In the genomic region with DNA sequence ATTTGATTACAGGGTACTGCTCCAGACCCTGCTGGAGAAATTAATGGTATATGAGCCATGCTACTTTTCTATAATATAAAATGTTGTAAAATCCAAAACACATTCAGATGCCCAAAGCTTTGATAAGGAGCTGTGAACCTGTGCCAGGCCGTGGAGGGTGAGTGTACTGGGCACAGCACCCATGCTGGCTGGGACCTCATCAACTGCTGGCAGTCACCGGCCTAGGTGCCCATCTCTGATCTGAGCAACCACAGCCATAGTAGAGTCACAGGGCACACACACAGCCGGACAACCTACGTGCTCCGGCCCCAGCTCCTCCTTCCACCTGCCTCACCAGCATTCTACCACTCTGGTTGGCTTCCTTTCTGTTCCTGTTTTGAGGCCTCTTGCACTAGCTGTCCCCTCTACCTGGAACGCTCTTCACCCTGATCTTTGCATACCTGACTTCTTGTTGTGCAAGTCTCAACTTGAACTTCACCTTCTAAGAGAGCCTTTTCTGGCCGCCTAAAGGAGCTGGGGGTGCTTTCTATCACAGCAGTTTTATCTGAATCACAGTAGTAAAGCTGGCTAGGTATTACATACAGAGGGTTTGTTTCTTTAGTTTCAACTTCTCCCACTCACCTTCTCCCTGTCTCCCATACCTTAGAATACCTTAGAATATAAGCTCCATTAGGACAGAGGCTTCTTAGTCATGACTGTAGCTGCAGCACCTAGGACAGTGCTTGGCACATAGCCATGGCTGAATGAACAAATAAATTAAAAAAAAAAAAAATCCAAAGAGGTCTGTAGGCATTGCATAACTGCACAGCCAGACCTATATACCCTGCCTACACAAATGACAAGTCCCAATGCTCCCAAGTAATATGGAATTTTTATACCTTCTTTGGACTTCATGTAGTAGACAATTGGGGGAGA, we compare ENCODE assay signal across 17 cellular contexts. TPM values are rescaled to one million over a fixed set of nuclear protein-coding genes. Genes with fewer than 3 reads are reported as not detected.
A peak's percentile ranks its signal among the peaks of the same experiment; 100 is the strongest.
DNase-seq lines count a peak whose midpoint lies in the region; ATAC-seq and TF ChIP-seq lines count a peak whose summit lies in the region.
"Had no signal": no experiment of that assay in that cellular context is flagged by ENCODE, and none has a peak within 500 bp of the region (broad histone marks: within the 10 kb centered on the region; RNA-seq: fewer than 3 reads in every experiment).

No MANE protein-coding gene starts in this region.

- no peaks in the 10 kb centered on the region for H3K36me3 Mint-ChIP-seq in neural crest cell (ENCODE audit: low read depth)
- H3K36me3 Mint-ChIP-seq in activated CD8-positive, alpha-beta T cell treated with anti-CD3 and anti-CD28 coated beads, Interleukin-2, amount 10 ng/mL, durations not matched to agents 7 days and 5 days (ENCODE audit: low read depth): peaks cover 2% of the 10 kb centered on the region

- BruUV-seq in HCT116 (replicated peaks; lab: Mats Ljungman, UMichigan): no TSS peak
- BruUV-seq in PC-9 (replicated peaks; lab: Mats Ljungman, UMichigan): no TSS peak

- RAD21 ChIA-PET in HCT116 (lab: Charles Lee; ENCODE audit: low non-redundant PET in 1 of 2, low total read pairs in 2 of 2, uncharacterized antibody in 2 of 2, unreplicated experiment in 2 of 2): no interaction called here

- no peak for ATAC-seq in HCT116
- no peak for ATAC-seq in activated CD8-positive, alpha-beta T cell treated with anti-CD3 and anti-CD28 coated beads, Interleukin-2, amount 10 ng/mL, durations not matched to agents 7 days and 5 days
- ATAC-seq: activated T-cell treated with anti-CD3 and anti-CD28 coated beads, Interleukin-2, amount 50 U/mL, for 4 hours had no signal

- H3K9me3 ChIP-seq in HCT116 (ENCODE audit: control insufficient read depth in 1 of 2, insufficient read depth in 1 of 2, low read depth in 1 of 2, low read length in 2 of 2) (no peaks in the 10 kb centered on the region), PC-9 (ENCODE audit: insufficient read depth, low read depth) (no peaks in the 10 kb centered on the region), MM.1S (replicated peaks; ENCODE audit: insufficient read depth, low read length) (no peaks in the 10 kb centered on the region)
- H3K9me3 ChIP-seq: psoas muscle had no signal

- H3K27ac Mint-ChIP-seq in neural crest cell (ENCODE audit: unreplicated experiment): peak overlapping the region; percentile 4
- no peak overlapping the region for H3K27ac Mint-ChIP-seq in activated CD8-positive, alpha-beta T cell treated with anti-CD3 and anti-CD28 coated beads, Interleukin-2, amount 10 ng/mL, durations not matched to agents 7 days and 5 days

- DNase-seq in HCT116 (ENCODE audit: low read depth, low spot score): no peak
- DNase-seq in PC-9: peak in 1 of 2 experiments; percentile 35
- no peak for DNase-seq in epithelial cell of prostate (ENCODE audit: low read depth, low spot score)
- DNase-seq in neural crest cell (ENCODE audit: low read depth, low spot score): no peak
- no peak for DNase-seq in activated CD8-positive, alpha-beta T cell treated with anti-CD3 and anti-CD28 coated beads, Interleukin-2, amount 10 ng/mL, durations not matched to agents 7 days and 5 days
- no peak for DNase-seq in NK-92 (lab: John Stamatoyannopoulos, UW; ENCODE audit: unreplicated experiment)
- no peak for DNase-seq in MM.1S
- DNase-seq in NCI-H1092 (lab: John Stamatoyannopoulos, UW): no peak
- DNase-seq: activated CD4-positive, alpha-beta T cell treated with anti-CD3 and anti-CD28 coated beads, Interleukin-2, amount 50 U/mL, for 48 hours; activated naive CD4-positive, alpha-beta T cell treated with anti-CD3 and anti-CD28 coated beads, Interleukin-2, amount 50 U/mL, for 16 hours; activated T-cell treated with anti-CD3 and anti-CD28 coated beads, Interleukin-2, amount 50 U/mL, for 4 hours; mesendoderm; NCI-H82; nephron progenitor cell; psoas muscle had no signal

- H3K27ac ChIP-seq in HCT116 (ENCODE audit: low read depth, low read length): no peak overlapping the region
- H3K27ac ChIP-seq in PC-9: no peak overlapping the region
- peak overlapping the region; percentile 71 for H3K27ac ChIP-seq in epithelial cell of prostate
- no peak overlapping the region for H3K27ac ChIP-seq in MM.1S (ENCODE audit: low read length)
- H3K27ac ChIP-seq: coronary artery, KMS-11, psoas muscle had no signal

- no peaks in the 10 kb centered on the region for H3K27me3 ChIP-seq in HCT116 (ENCODE audit: insufficient read depth, low read length)
- no peaks in the 10 kb centered on the region for H3K27me3 ChIP-seq in PC-9 (ENCODE audit: insufficient read depth, low read depth)
- no peaks in the 10 kb centered on the region for H3K27me3 ChIP-seq in MM.1S (replicated peaks; ENCODE audit: insufficient read depth, low read length)

- H3F3A ChIP-seq in PC-9 (ENCODE audit: insufficient read depth, low read depth) (0 out of 2 replicates have a peak, but pooled peaks cover 5% of the 10 kb centered on the region), MM.1S (ENCODE audit: insufficient read depth, low read length) (no peaks in the 10 kb centered on the region)

- no peaks in the 10 kb centered on the region for H4K20me1 ChIP-seq in HCT116 (ENCODE audit: insufficient read depth)
- H4K20me1 ChIP-seq in PC-9 (ENCODE audit: insufficient read depth): peaks cover 24% of the 10 kb centered on the region; the same call in 1 of the 2 replicates
- peaks cover 15% of the 10 kb centered on the region for H4K20me1 ChIP-seq in MM.1S (ENCODE audit: insufficient read depth, low read length)

- H3K4me3 ChIP-seq in HCT116 (replicated peaks in 1 of 2; ENCODE audit: low read depth in 1 of 2, low read length in 2 of 2): no peak overlapping the region
- H3K4me3 ChIP-seq in PC-9: no peak overlapping the region
- H3K4me3 ChIP-seq in MM.1S (ENCODE audit: low read length): no peak overlapping the region
- H3K4me3 ChIP-seq: coronary artery, psoas muscle had no signal

- TF ChIP-seq POLR2A in HCT116 (IDR thresholded peaks at IDR 0.05; ENCODE audit: borderline replicate concordance, extremely low read depth, insufficient read depth, insufficient read length): no peak

- H3K4me1 ChIP-seq in HCT116 (ENCODE audit: control insufficient read depth in 1 of 2, insufficient read depth in 2 of 2, low read length in 2 of 2) (peaks cover 6 to 8% of the 10 kb centered on the region in 2 experiments; a peak in 3 of 4 replicates), PC-9 (replicated peaks; ENCODE audit: insufficient read depth) (peaks cover 34% of the 10 kb centered on the region), MM.1S (ENCODE audit: low read length) (peaks cover 13% of the 10 kb centered on the region)

- H3K4me2 ChIP-seq in HCT116 (ENCODE audit: low read length) (no peak overlapping the region), PC-9 (peak overlapping the region; percentile 47; the same call in 1 of the 2 replicates), MM.1S (ENCODE audit: low read depth, low read length) (no peak overlapping the region)
- H3K4me2 ChIP-seq: KMS-11 had no signal

- peaks cover 30% of the 10 kb centered on the region for H3K4me1 Mint-ChIP-seq in neural crest cell
- H3K4me1 Mint-ChIP-seq in activated CD8-positive, alpha-beta T cell treated with anti-CD3 and anti-CD28 coated beads, Interleukin-2, amount 10 ng/mL, durations not matched to agents 7 days and 5 days (ENCODE audit: low read depth): peaks cover 20% of the 10 kb centered on the region

- H3K36me3 ChIP-seq in HCT116 (ENCODE audit: control insufficient read depth in 1 of 2, insufficient read depth in 2 of 2, low read length in 2 of 2): no peaks in the 10 kb centered on the region
- no peaks in the 10 kb centered on the region for H3K36me3 ChIP-seq in PC-9 (ENCODE audit: low read depth)
- no peaks in the 10 kb centered on the region for H3K36me3 ChIP-seq in MM.1S (replicated peaks; ENCODE audit: insufficient read depth, low read length)

- H3K9me2 ChIP-seq in HCT116 (ENCODE audit: insufficient read depth): no peaks in the 10 kb centered on the region
- no peaks in the 10 kb centered on the region for H3K9me2 ChIP-seq in PC-9 (ENCODE audit: insufficient read depth)
- H3K9me2 ChIP-seq in MM.1S (replicated peaks; ENCODE audit: insufficient read depth, low read length): no peaks in the 10 kb centered on the region

- CTCF ChIA-PET in HCT116 (lab: Charles Lee): no interaction called here
- CTCF ChIA-PET in PC-9 (lab: Charles Lee): no interaction called here
- CTCF ChIA-PET in activated CD8-positive, alpha-beta T cell treated with anti-CD3 and anti-CD28 coated beads, Interleukin-2, amount 10 ng/mL, durations not matched to agents 7 days and 5 days (lab: Charles Lee): no interaction called here

- H3K9ac ChIP-seq in HCT116 (ENCODE audit: low read length) (no peak overlapping the region), MM.1S (ENCODE audit: low read length) (no peak overlapping the region)
- H3K9ac ChIP-seq: KMS-11 had no signal

- TF ChIP-seq CTCF in HCT116 (IDR thresholded peaks at IDR 0.05 in 2 of 3, conservative IDR thresholded peaks at IDR 0.05 in 1 of 3; ENCODE audit: borderline replicate concordance in 1 of 3, insufficient read depth in 1 of 3, low read depth in 2 of 3, low read length in 2 of 3): no peak
- TF ChIP-seq CTCF in PC-9 (conservative IDR thresholded peaks at IDR 0.05): no peak
- TF ChIP-seq CTCF in neural crest cell (conservative IDR thresholded peaks at IDR 0.05): no peak
- no peak for TF ChIP-seq CTCF in MM.1S (IDR thresholded peaks at IDR 0.05; ENCODE audit: low read length)

- no peak overlapping the region for H2AFZ ChIP-seq in HCT116 (ENCODE audit: low read depth, low read length, poor library complexity, severe bottlenecking)
- no peak overlapping the region for H2AFZ ChIP-seq in PC-9
- no peak overlapping the region for H2AFZ ChIP-seq in MM.1S (ENCODE audit: low read length)

- POLR2A ChIA-PET in HCT116 (lab: Charles Lee) (no interaction called here), PC-9 (lab: Charles Lee; ENCODE audit: unreplicated experiment) (interaction anchor here (0.6 kb wide), 1 partner anchor 15 kb away, joined by 3 read pairs; no protein-coding TSS in a partner anchor)
- POLR2A ChIA-PET in activated CD8-positive, alpha-beta T cell treated with anti-CD3 and anti-CD28 coated beads, Interleukin-2, amount 10 ng/mL, durations not matched to agents 7 days and 5 days (lab: Charles Lee): no interaction called here

- no peak overlapping the region for H3K4me3 Mint-ChIP-seq in neural crest cell
- no peak overlapping the region for H3K4me3 Mint-ChIP-seq in activated CD8-positive, alpha-beta T cell treated with anti-CD3 and anti-CD28 coated beads, Interleukin-2, amount 10 ng/mL, durations not matched to agents 7 days and 5 days
- H3K4me3 Mint-ChIP-seq: activated T-cell treated with anti-CD3 and anti-CD28 coated beads, Interleukin-2, amount 50 U/mL, for 4 hours; nephron progenitor cell had no signal

- no peak for TF ChIP-seq RAD21 in HCT116 (IDR thresholded peaks at IDR 0.05; ENCODE audit: low read depth)

- H3K9me3 Mint-ChIP-seq in neural crest cell: no peaks in the 10 kb centered on the region
- no peaks in the 10 kb centered on the region for H3K9me3 Mint-ChIP-seq in activated CD8-positive, alpha-beta T cell treated with anti-CD3 and anti-CD28 coated beads, Interleukin-2, amount 10 ng/mL, durations not matched to agents 7 days and 5 days (ENCODE audit: insufficient read depth)
- H3K9me3 Mint-ChIP-seq: activated T-cell treated with anti-CD3 and anti-CD28 coated beads, Interleukin-2, amount 50 U/mL, for 4 hours; nephron progenitor cell had no signal

- intact Hi-C loops in HCT116 (cut with micrococcal nuclease) (no loop called here), PC-9 (cut with micrococcal nuclease; ENCODE audit: unreplicated experiment) (no loop called here)

- H3K27me3 Mint-ChIP-seq in neural crest cell (ENCODE audit: low read depth): no peaks in the 10 kb centered on the region
- no peaks in the 10 kb centered on the region for H3K27me3 Mint-ChIP-seq in activated CD8-positive, alpha-beta T cell treated with anti-CD3 and anti-CD28 coated beads, Interleukin-2, amount 10 ng/mL, durations not matched to agents 7 days and 5 days (ENCODE audit: low read depth)

- peaks cover 34% of the 10 kb centered on the region for H3K79me2 ChIP-seq in HCT116 (ENCODE audit: insufficient read depth, low read length)
- peaks cover 29% of the 10 kb centered on the region for H3K79me2 ChIP-seq in PC-9 (ENCODE audit: low read depth)
- H3K79me2 ChIP-seq in MM.1S (ENCODE audit: low read length): peaks cover 13% of the 10 kb centered on the region

RNA-seq across cellular contexts. Expression of a gene that starts 51.7 kb away (rescaled TPM):
- total RNA-seq in HCT116 (2021; ENCODE audit: unreplicated experiment) (26.9 TPM), PC-9 (2021) (28.4 and 31.2 TPM in 2 replicates), neural crest cell (30.2 and 31.3 TPM in 2 replicates)
- polyA plus RNA-seq in HCT116 (2012): 37.6 and 37.8 TPM in 2 replicates
- 10 to 100 TPM; 24.7 to 25.3 TPM for total RNA-seq in activated CD8-positive, alpha-beta T cell treated with anti-CD3 and anti-CD28 coated beads, Interleukin-2, amount 10 ng/mL, durations not matched to agents 7 days and 5 days
